20 cellular contexts compared by ENCODE assay signal in genomic region chr3:57234613-57235575, GRCh38. TPM values are rescaled to one million over a fixed set of nuclear protein-coding genes. Genes with fewer than 3 reads are reported as not detected.
A peak's percentile ranks its signal among the peaks of the same experiment; 100 is the strongest.
DNase-seq lines count a peak whose midpoint lies in the region; ATAC-seq, FAIRE-seq and TF ChIP-seq lines count a peak whose summit lies in the region.
"Had no signal": no experiment of that assay in that cellular context is flagged by ENCODE, and none has a peak within 500 bp of the region (broad histone marks: within the 10 kb centered on the region; RNA-seq: fewer than 3 reads in every experiment).

No MANE protein-coding gene starts in this region.

- peaks cover 5 to 13% (median 10%) of the 10 kb centered on the region in 11 experiments; a peak in 16 of 22 replicates for H3K9me3 ChIP-seq in BLaER1 treated with 17β-estradiol and CSF1 and Interleukin-3, amounts not matched to agents 10 nM and 100 nM (replicated peaks in 1 of 11)
- no peaks in the 10 kb centered on the region for H3K9me3 ChIP-seq in OCI-LY3 (ENCODE audit: insufficient read depth, low read length)
- H3K9me3 ChIP-seq in small intestine (ENCODE audit: control insufficient read depth, low read depth), result no peaks in the 10 kb centered on the region
- H3K9me3 ChIP-seq: esophagus squamous epithelium, lower lobe of right lung, testis had no signal

- H3K4me2 ChIP-seq in BLaER1 treated with 17β-estradiol and CSF1 and Interleukin-3, amounts not matched to agents 10 nM and 100 nM, result peak overlapping the region in 6 of 11 experiments; percentile 10 to 58 (median 28); a peak in 10 of 22 replicates
- H3K4me2 ChIP-seq in OCI-LY3 (ENCODE audit: low read length), result peak overlapping the region; percentile 31

- no peak for TF ChIP-seq CTCF in OCI-LY3 (IDR thresholded peaks at IDR 0.05; ENCODE audit: low read depth, low read length)

- H3K4me1 ChIP-seq in BLaER1 treated with 17β-estradiol and CSF1 and Interleukin-3, amounts not matched to agents 10 nM and 100 nM, result peaks cover 7 to 38% (median 11%) of the 10 kb centered on the region in 10 experiments; a peak in 19 of 20 replicates
- peaks cover 11% of the 10 kb centered on the region for H3K4me1 ChIP-seq in OCI-LY3 (ENCODE audit: low read length)
- H3K4me1 ChIP-seq in small intestine (ENCODE audit: control insufficient read depth in 2 of 2, insufficient read depth in 1 of 2, low read depth in 1 of 2, low read length in 1 of 2), result peaks cover 0 to 2% of the 10 kb centered on the region in 2 donors
- H3K4me1 ChIP-seq: parathyroid adenoma had no signal

- H3K27me3 ChIP-seq in BLaER1 treated with 17β-estradiol and CSF1 and Interleukin-3, amounts not matched to agents 10 nM and 100 nM, result no peaks in the 10 kb centered on the region
- no peaks in the 10 kb centered on the region for H3K27me3 ChIP-seq in OCI-LY3 (ENCODE audit: low read depth, low read length)
- no peaks in the 10 kb centered on the region for H3K27me3 ChIP-seq in small intestine (ENCODE audit: control insufficient read depth in 2 of 2, insufficient read depth in 2 of 2, low read length in 2 of 2)
- H3K27me3 ChIP-seq: esophagus squamous epithelium, testis had no signal

- no peak overlapping the region for H3K4me3 ChIP-seq in BLaER1 treated with 17β-estradiol and CSF1 and Interleukin-3, amounts not matched to agents 10 nM and 100 nM
- H3K4me3 ChIP-seq in OCI-LY3 (ENCODE audit: low read length) (no peak overlapping the region), small intestine (ENCODE audit: low read depth in 1 of 2, low read length in 2 of 2) (no peak overlapping the region)
- H3K4me3 ChIP-seq: esophagus squamous epithelium, lower lobe of right lung, testis had no signal

- H3K36me3 ChIP-seq in BLaER1 treated with 17β-estradiol and CSF1 and Interleukin-3, amounts not matched to agents 10 nM and 100 nM, result peaks cover 31 to 68% (median 54%) of the 10 kb centered on the region in 11 experiments
- H3K36me3 ChIP-seq in OCI-LY3 (replicated peaks; ENCODE audit: low read depth, low read length) (peaks cover 16% of the 10 kb centered on the region), small intestine (ENCODE audit: control insufficient read depth in 2 of 2, insufficient read depth in 2 of 2, low read length in 2 of 2) (peaks cover 0 to 3% of the 10 kb centered on the region in 2 donors)

- ATAC-seq in GM18868 (IDR thresholded peaks at IDR 0.05; ENCODE audit: unreplicated experiment) (peak; percentile 83), HG02610 (IDR thresholded peaks at IDR 0.05; ENCODE audit: unreplicated experiment) (peak; percentile 70), GM18519 (IDR thresholded peaks at IDR 0.05; ENCODE audit: low FRiP score, unreplicated experiment) (no peak)
- ATAC-seq: lower lobe of right lung had no signal

- no peak for FAIRE-seq in small intestine (lab: Jason Lieb, UNC)
- FAIRE-seq: bronchial epithelial cell had no signal

- 86 to 90% (median 89%) methylated on average over 13 of the region's 13 CpGs for WGBS in small intestine, 3 donors

- H3K27ac ChIP-seq in BLaER1 treated with 17β-estradiol and CSF1 and Interleukin-3, amounts not matched to agents 10 nM and 100 nM, result no peak overlapping the region; a peak in 1 of 22 replicates
- no peak overlapping the region for H3K27ac ChIP-seq in OCI-LY3 (ENCODE audit: low read length)
- no peak overlapping the region for H3K27ac ChIP-seq in small intestine (ENCODE audit: low read depth in 1 of 2, low read length in 1 of 2)
- H3K27ac ChIP-seq: esophagus squamous epithelium, lower lobe of right lung, parathyroid adenoma, testis, WERI-Rb-1 had no signal

- H2AFZ ChIP-seq in OCI-LY3 (ENCODE audit: low read depth, low read length), result no peak overlapping the region
- H2AFZ ChIP-seq: parathyroid adenoma had no signal

- H3K79me2 ChIP-seq in OCI-LY3 (ENCODE audit: low read length), result peaks cover 33% of the 10 kb centered on the region

- peak overlapping the region in 1 of 11 experiments; percentile 30; a peak in 1 of 22 replicates for H3K9ac ChIP-seq in BLaER1 treated with 17β-estradiol and CSF1 and Interleukin-3, amounts not matched to agents 10 nM and 100 nM
- no peak overlapping the region for H3K9ac ChIP-seq in OCI-LY3 (ENCODE audit: low read length)
- H3K9ac ChIP-seq: parathyroid adenoma had no signal

- H4K20me1 ChIP-seq in BLaER1 treated with 17β-estradiol and CSF1 and Interleukin-3, amounts not matched to agents 10 nM and 100 nM, result peaks cover 0 to 72% (median 14%) of the 10 kb centered on the region in 11 experiments; a peak in 15 of 22 replicates
- no peaks in the 10 kb centered on the region; the same call in 1 of the 2 replicates for H4K20me1 ChIP-seq in OCI-LY3 (ENCODE audit: insufficient read depth, low read length)

- DNase-seq in NCI-H2171 (lab: John Stamatoyannopoulos, UW) (no peak), NCI-H2029 treated with DMSO at 0.1 percent for 48 hours (lab: John Stamatoyannopoulos, UW) (no peak), small intestine (no peak)
- DNase-seq: activated naive CD8-positive, alpha-beta T cell treated with anti-CD3 and anti-CD28 coated beads, Interleukin-2, amount 10 ng/mL, durations not matched to agents 7 days and 5 days; esophagus squamous epithelium; head of caudate nucleus; Kasumi-1; lower lobe of right lung; NCI-H1436; T-helper 1 cell; testis; WERI-Rb-1 had no signal

RNA-seq across cellular contexts. Expression of gene APPL1, which starts 7.4 kb away (rescaled TPM):
- polyA plus RNA-seq in small intestine, result 10 to 100 TPM; 10.1 to 15.6 (median 10.8) TPM

RNA-seq across cellular contexts. Expression of gene HESX1, which starts 35.1 kb away (rescaled TPM):
- polyA plus RNA-seq in small intestine, result 1 to 10 TPM in 1 of 3 donors, not detected in 2; 1.3 TPM

RNA-seq across cellular contexts. Expression of gene ASB14, which starts 57.6 kb away (rescaled TPM):
- polyA plus RNA-seq in small intestine, result not detected
- polyA plus RNA-seq: AG04450 had no signal
